ENCODE assay signal across 39 cellular contexts in genomic region chr18:58370096-58370495, GRCh38.
"Had no signal": no experiment of that assay in that cellular context is flagged by ENCODE, and none has a peak within 500 bp of the region (broad histone marks: within the 10 kb centered on the region; RNA-seq: fewer than 3 reads in every experiment).

No MANE protein-coding gene starts in this region.

- ATAC-seq: activated CD8-positive, alpha-beta memory T cell treated with anti-CD3 and anti-CD28 coated beads, Interleukin-2, amount 10 ng/mL, durations not matched to agents 7 days and 5 days; activated naive CD8-positive, alpha-beta T cell treated with anti-CD3 and anti-CD28 coated beads, Interleukin-2, amount 50 U/mL, for 24 hours; PC-3; Right ventricle myocardium inferior; SK-N-SH treated with all-trans-retinoic acid at 6 μM for 48 hours; T-cell had no signal

- DNase-seq: activated B cell treated with CpG ODN at 0.5 μM for 24 hours; activated CD4-positive, alpha-beta memory T cell treated with anti-CD3 and anti-CD28 coated beads, Interleukin-2, amount 10 ng/mL, durations not matched to agents 7 days and 5 days; activated CD4-positive, alpha-beta T cell treated with anti-CD3 and anti-CD28 coated beads for 4 hours; activated CD4-positive, CD25-positive, alpha-beta regulatory T cell treated with anti-CD3 and anti-CD28 coated beads, Interleukin-2, amount 50 U/mL, for 72 hours; activated CD8-positive, alpha-beta memory T cell treated with anti-CD3 and anti-CD28 coated beads for 24 hours; activated CD8-positive, alpha-beta memory T cell treated with anti-CD3 and anti-CD28 coated beads, Interleukin-2, amount 10 ng/mL, durations not matched to agents 7 days and 5 days; activated CD8-positive, alpha-beta memory T cell treated with anti-CD3 and anti-CD28 coated beads, Interleukin-2, amount 50 U/mL, for 48 hours; activated effector memory CD4-positive, alpha-beta T cell treated with Interleukin-2 at 50 U/mL for 16 hours; activated naive CD4-positive, alpha-beta T cell treated with anti-CD3 and anti-CD28 coated beads, Interleukin-2, amount 10 ng/mL, durations not matched to agents 7 days and 5 days; activated naive CD8-positive, alpha-beta T cell treated with anti-CD3 and anti-CD28 coated beads, Interleukin-2, amount 50 U/mL, for 24 hours; activated T-cell treated with anti-CD3 and anti-CD28 coated beads, Interleukin-2, amount 50 U/mL, for 48 hours; anterior cingulate cortex; brain microvascular endothelial cell; Karpas-422; KBM-7; MG63; NCI-H1092; NCI-H1436 treated with DMSO at 0.1 percent for 48 hours; NCI-H1694 treated with DMSO at 0.1 percent for 48 hours; NCI-H2029 treated with DMSO at 0.1 percent for 48 hours; NCI-H2107; NCI-H2171; NCI-H510A; NCI-H526; NCI-H748 treated with DMSO at 0.1 percent for 48 hours; NK-92 treated with Interleukin-12 subunit alpha and Interleukin-12 subunit beta, amount 100 ng/mL, for 24 hours; PC-3; SIG-M5; T-cell; T-helper 2 cell; T-helper 9 cell had no signal

- H3K4me3 Mint-ChIP-seq: activated B cell treated with CpG ODN at 0.5 μM for 24 hours; activated CD4-positive, alpha-beta memory T cell treated with anti-CD3 and anti-CD28 coated beads, Interleukin-2, amount 10 ng/mL, durations not matched to agents 7 days and 5 days; activated CD8-positive, alpha-beta memory T cell treated with anti-CD3 and anti-CD28 coated beads, Interleukin-2, amount 10 ng/mL, durations not matched to agents 7 days and 5 days; activated naive CD4-positive, alpha-beta T cell treated with anti-CD3 and anti-CD28 coated beads, Interleukin-2, amount 10 ng/mL, durations not matched to agents 7 days and 5 days; activated naive CD8-positive, alpha-beta T cell; activated naive CD8-positive, alpha-beta T cell treated with anti-CD3 and anti-CD28 coated beads, Interleukin-2, amount 50 U/mL, for 24 hours; central memory CD8-positive, alpha-beta T cell; T-cell had no signal

- H3K27ac ChIP-seq: brain microvascular endothelial cell, cardiac muscle cell, RWPE1, VCaP had no signal

- H3K4me3 ChIP-seq: cardiac muscle cell, MG63 had no signal

- H3K9me3 ChIP-seq: MG63 had no signal

- H3K36me3 Mint-ChIP-seq: activated CD8-positive, alpha-beta memory T cell treated with anti-CD3 and anti-CD28 coated beads, Interleukin-2, amount 10 ng/mL, durations not matched to agents 7 days and 5 days; activated naive CD4-positive, alpha-beta T cell treated with anti-CD3 and anti-CD28 coated beads, Interleukin-2, amount 10 ng/mL, durations not matched to agents 7 days and 5 days had no signal

- H3K27ac Mint-ChIP-seq: activated B cell treated with CpG ODN at 0.5 μM for 24 hours; activated CD4-positive, alpha-beta memory T cell treated with anti-CD3 and anti-CD28 coated beads, Interleukin-2, amount 10 ng/mL, durations not matched to agents 7 days and 5 days; activated CD8-positive, alpha-beta memory T cell treated with anti-CD3 and anti-CD28 coated beads, Interleukin-2, amount 10 ng/mL, durations not matched to agents 7 days and 5 days; activated naive CD4-positive, alpha-beta T cell treated with anti-CD3 and anti-CD28 coated beads, Interleukin-2, amount 10 ng/mL, durations not matched to agents 7 days and 5 days; activated naive CD8-positive, alpha-beta T cell; activated naive CD8-positive, alpha-beta T cell treated with anti-CD3 and anti-CD28 coated beads, Interleukin-2, amount 50 U/mL, for 24 hours; T-cell had no signal

- H3K4me1 Mint-ChIP-seq: activated B cell treated with CpG ODN at 0.5 μM for 24 hours; activated CD4-positive, alpha-beta memory T cell treated with anti-CD3 and anti-CD28 coated beads, Interleukin-2, amount 10 ng/mL, durations not matched to agents 7 days and 5 days; activated CD8-positive, alpha-beta memory T cell treated with anti-CD3 and anti-CD28 coated beads, Interleukin-2, amount 10 ng/mL, durations not matched to agents 7 days and 5 days; activated naive CD4-positive, alpha-beta T cell treated with anti-CD3 and anti-CD28 coated beads, Interleukin-2, amount 10 ng/mL, durations not matched to agents 7 days and 5 days; activated naive CD8-positive, alpha-beta T cell treated with anti-CD3 and anti-CD28 coated beads, Interleukin-2, amount 50 U/mL, for 24 hours; central memory CD8-positive, alpha-beta T cell had no signal

- H3K27me3 ChIP-seq: brain microvascular endothelial cell, cardiac muscle cell, MG63 had no signal

- H3K27me3 Mint-ChIP-seq: activated B cell treated with CpG ODN at 0.5 μM for 24 hours; activated CD4-positive, alpha-beta memory T cell treated with anti-CD3 and anti-CD28 coated beads, Interleukin-2, amount 10 ng/mL, durations not matched to agents 7 days and 5 days; activated CD8-positive, alpha-beta memory T cell treated with anti-CD3 and anti-CD28 coated beads, Interleukin-2, amount 10 ng/mL, durations not matched to agents 7 days and 5 days; activated naive CD4-positive, alpha-beta T cell treated with anti-CD3 and anti-CD28 coated beads, Interleukin-2, amount 10 ng/mL, durations not matched to agents 7 days and 5 days; activated naive CD8-positive, alpha-beta T cell; activated naive CD8-positive, alpha-beta T cell treated with anti-CD3 and anti-CD28 coated beads, Interleukin-2, amount 50 U/mL, for 24 hours; T-cell had no signal

- H3K9me3 Mint-ChIP-seq: activated B cell treated with CpG ODN at 0.5 μM for 24 hours; activated CD4-positive, alpha-beta memory T cell treated with anti-CD3 and anti-CD28 coated beads, Interleukin-2, amount 10 ng/mL, durations not matched to agents 7 days and 5 days; activated naive CD4-positive, alpha-beta T cell treated with anti-CD3 and anti-CD28 coated beads, Interleukin-2, amount 10 ng/mL, durations not matched to agents 7 days and 5 days; activated naive CD8-positive, alpha-beta T cell treated with anti-CD3 and anti-CD28 coated beads, Interleukin-2, amount 50 U/mL, for 24 hours; central memory CD8-positive, alpha-beta T cell; T-cell had no signal

- FAIRE-seq: RCC 7860 had no signal
